ENCODE assay signal across 8 cellular contexts in the genomic region with DNA sequence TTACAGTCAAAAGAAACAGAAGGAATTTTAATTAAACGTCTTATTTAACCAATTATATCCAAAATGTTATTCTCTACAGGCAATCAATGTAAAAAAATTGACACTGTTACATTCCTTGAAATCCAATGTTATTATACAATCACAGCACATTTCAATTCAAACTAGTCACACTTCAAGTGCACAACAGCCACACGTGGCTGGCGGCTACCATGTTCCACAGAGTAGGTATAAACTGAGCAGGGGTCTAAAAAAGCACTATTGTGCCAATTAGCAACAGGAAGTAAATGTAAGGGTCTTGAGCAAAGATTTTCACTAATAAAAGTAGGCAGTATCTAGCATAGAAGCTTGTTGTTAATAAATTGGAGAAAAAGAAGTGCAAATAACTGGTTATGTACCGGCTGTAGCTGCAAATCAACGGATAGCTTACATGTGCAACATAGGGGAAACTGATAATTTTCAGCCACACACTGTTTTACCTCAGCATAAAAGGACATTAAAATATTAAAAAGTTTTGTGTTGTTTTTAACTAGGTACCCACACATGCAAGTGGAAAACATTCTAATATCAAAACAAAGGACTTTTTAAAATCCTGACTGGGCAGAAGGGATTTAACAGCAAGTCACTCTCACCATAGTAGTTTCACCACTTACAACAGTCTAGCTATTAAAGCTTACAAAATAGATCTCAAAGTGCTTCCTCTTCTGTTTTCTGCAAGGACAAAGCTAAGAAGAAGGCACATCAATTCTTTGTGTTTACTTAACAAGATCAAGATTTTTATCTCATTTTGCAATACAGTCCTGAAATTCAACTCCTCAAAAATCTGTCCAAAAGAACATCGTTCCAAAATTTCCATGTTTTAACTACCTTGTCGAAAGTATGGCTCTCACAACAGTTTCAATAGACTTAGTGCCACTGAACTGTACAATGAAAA. TPM values are rescaled to one million over a fixed set of nuclear protein-coding genes. Genes with fewer than 3 reads are reported as not detected.
A peak's percentile ranks its signal among the peaks of the same experiment; 100 is the strongest.
DNase-seq lines count a peak whose midpoint lies in the region; ATAC-seq and TF ChIP-seq lines count a peak whose summit lies in the region.

No MANE protein-coding gene starts in this region.

- peaks cover 47% of the 10 kb centered on the region for H3K4me1 ChIP-seq in HUES64 (ENCODE audit: insufficient read depth, low read length)

- no peaks in the 10 kb centered on the region for H3K27me3 Mint-ChIP-seq in activated naive CD8-positive, alpha-beta T cell treated with anti-CD3 and anti-CD28 coated beads, Interleukin-2, amount 10 ng/mL, durations not matched to agents 7 days and 5 days

- no peak for TF ChIP-seq CTCF in AG10803 (conservative IDR thresholded peaks at IDR 0.05; ENCODE audit: low read length)

- peaks cover 4% of the 10 kb centered on the region for H3K9me3 Mint-ChIP-seq in activated naive CD8-positive, alpha-beta T cell treated with anti-CD3 and anti-CD28 coated beads, Interleukin-2, amount 10 ng/mL, durations not matched to agents 7 days and 5 days

- peaks cover 62% of the 10 kb centered on the region for H3K4me1 Mint-ChIP-seq in activated naive CD8-positive, alpha-beta T cell treated with anti-CD3 and anti-CD28 coated beads, Interleukin-2, amount 10 ng/mL, durations not matched to agents 7 days and 5 days

- H3K9ac ChIP-seq in HUES64 (ENCODE audit: low read depth, low read length) = peak overlapping the region; percentile 100

- H3K4me3 ChIP-seq in AG10803 (ENCODE audit: low read length) = peak overlapping the region; percentile 100
- H3K4me3 ChIP-seq in HUES64 (ENCODE audit: low read length) = peak overlapping the region; percentile 94

- peak overlapping the region; percentile 96 for H3K4me3 Mint-ChIP-seq in activated naive CD8-positive, alpha-beta T cell treated with anti-CD3 and anti-CD28 coated beads, Interleukin-2, amount 10 ng/mL, durations not matched to agents 7 days and 5 days

- WGBS in HUES64 = 84% methylated on average over 7 of the region's 7 CpGs

- no peaks in the 10 kb centered on the region for H3K9me3 ChIP-seq in HUES64 (ENCODE audit: insufficient read depth, low read depth, low read length)

- ATAC-seq in activated naive CD8-positive, alpha-beta T cell treated with anti-CD3 and anti-CD28 coated beads, Interleukin-2, amount 10 ng/mL, durations not matched to agents 7 days and 5 days (ENCODE audit: low read depth) = no peak
- ATAC-seq in HG02623 (IDR thresholded peaks at IDR 0.05; ENCODE audit: unreplicated experiment) = no peak
- ATAC-seq in esophagus mucosa = no peak

- POLR2A ChIA-PET in activated naive CD8-positive, alpha-beta T cell treated with anti-CD3 and anti-CD28 coated beads, Interleukin-2, amount 10 ng/mL, durations not matched to agents 7 days and 5 days (lab: Charles Lee) = interaction anchor here (1.0 to 1.5 kb wide), 2 partner anchors 25 to 39 kb away, joined by 4 to 7 read pairs; partner anchors contain the start of genes NRAS and SIKE1

- no peak overlapping the region for H3K27ac ChIP-seq in HUES64 (ENCODE audit: low read depth, low read length)

- H3K27ac Mint-ChIP-seq in activated naive CD8-positive, alpha-beta T cell treated with anti-CD3 and anti-CD28 coated beads, Interleukin-2, amount 10 ng/mL, durations not matched to agents 7 days and 5 days = peak overlapping the region; percentile 99

- H3K27me3 ChIP-seq in HUES64 (ENCODE audit: insufficient read depth, low read length) = no peaks in the 10 kb centered on the region

- H3K36me3 Mint-ChIP-seq in activated naive CD8-positive, alpha-beta T cell treated with anti-CD3 and anti-CD28 coated beads, Interleukin-2, amount 10 ng/mL, durations not matched to agents 7 days and 5 days = peaks cover 14% of the 10 kb centered on the region

- peak; percentile 31 for DNase-seq in AG10803 (ENCODE audit: low read depth)
- DNase-seq in activated naive CD8-positive, alpha-beta T cell treated with anti-CD3 and anti-CD28 coated beads, Interleukin-2, amount 10 ng/mL, durations not matched to agents 7 days and 5 days = no peak
- peak; percentile 4 for DNase-seq in medulla oblongata (ENCODE audit: extremely low spot score)
- DNase-seq in NCI-H2081 treated with DMSO at 0.1 percent for 48 hours (lab: John Stamatoyannopoulos, UW) = no peak
- DNase-seq in iPS-NIHi7 (ENCODE audit: extremely low spot score) = no peak

- peaks cover 33% of the 10 kb centered on the region for H3K36me3 ChIP-seq in HUES64 (ENCODE audit: insufficient read depth, low read length)

RNA-seq across cellular contexts. Expression of gene CSDE1, which starts 2.5 kb away (rescaled TPM):
- 359 TPM for polyA plus RNA-seq in HUES64 (2013, experiment 1 of 2)
- polyA plus RNA-seq in HUES64 (2013, experiment 2 of 2) = 378 TPM
- 100 to 1,000 TPM; 401 to 410 TPM for total RNA-seq in activated naive CD8-positive, alpha-beta T cell treated with anti-CD3 and anti-CD28 coated beads, Interleukin-2, amount 10 ng/mL, durations not matched to agents 7 days and 5 days
- 414 TPM for total RNA-seq in esophagus mucosa

RNA-seq across cellular contexts. Expression of gene SIKE1, which starts 25.2 kb away (rescaled TPM):
- 37.8 TPM for polyA plus RNA-seq in HUES64 (2013, experiment 1 of 2)
- 45.8 TPM for polyA plus RNA-seq in HUES64 (2013, experiment 2 of 2)
- total RNA-seq in activated naive CD8-positive, alpha-beta T cell treated with anti-CD3 and anti-CD28 coated beads, Interleukin-2, amount 10 ng/mL, durations not matched to agents 7 days and 5 days = 10 to 100 TPM; 64.9 to 72.7 TPM
- 30.9 TPM for total RNA-seq in esophagus mucosa

RNA-seq across cellular contexts. Expression of gene NRAS, which starts 38.7 kb away (rescaled TPM):
- polyA plus RNA-seq in HUES64 (2013, experiment 1 of 2) = 56.9 TPM
- polyA plus RNA-seq in HUES64 (2013, experiment 2 of 2) = 62.3 TPM
- 10 to 100 TPM; 37.4 to 40.2 TPM for total RNA-seq in activated naive CD8-positive, alpha-beta T cell treated with anti-CD3 and anti-CD28 coated beads, Interleukin-2, amount 10 ng/mL, durations not matched to agents 7 days and 5 days
- total RNA-seq in esophagus mucosa = 22.4 TPM

RNA-seq across cellular contexts. Expression of gene AMPD1, which starts 59.9 kb away (rescaled TPM):
- polyA plus RNA-seq in HUES64 (2013, experiment 1 of 2) = not detected
- polyA plus RNA-seq in HUES64 (2013, experiment 2 of 2) = not detected
- total RNA-seq in activated naive CD8-positive, alpha-beta T cell treated with anti-CD3 and anti-CD28 coated beads, Interleukin-2, amount 10 ng/mL, durations not matched to agents 7 days and 5 days = not detected
- not detected for total RNA-seq in esophagus mucosa

Comparison
In these comparisons a context has a peak if more than half of its experiments do, and no peak if none do; other contexts are left out.
1. DNase-seq: peak in AG10803 (single experiment) and medulla oblongata (single experiment); none in activated naive CD8-positive, alpha-beta T cell treated with anti-CD3 and anti-CD28 coated beads, Interleukin-2, amount 10 ng/mL, durations not matched to agents 7 days and 5 days (single experiment), NCI-H2081 treated with DMSO at 0.1 percent for 48 hours (single experiment) and iPS-NIHi7 (single experiment).